In the genomic region with DNA sequence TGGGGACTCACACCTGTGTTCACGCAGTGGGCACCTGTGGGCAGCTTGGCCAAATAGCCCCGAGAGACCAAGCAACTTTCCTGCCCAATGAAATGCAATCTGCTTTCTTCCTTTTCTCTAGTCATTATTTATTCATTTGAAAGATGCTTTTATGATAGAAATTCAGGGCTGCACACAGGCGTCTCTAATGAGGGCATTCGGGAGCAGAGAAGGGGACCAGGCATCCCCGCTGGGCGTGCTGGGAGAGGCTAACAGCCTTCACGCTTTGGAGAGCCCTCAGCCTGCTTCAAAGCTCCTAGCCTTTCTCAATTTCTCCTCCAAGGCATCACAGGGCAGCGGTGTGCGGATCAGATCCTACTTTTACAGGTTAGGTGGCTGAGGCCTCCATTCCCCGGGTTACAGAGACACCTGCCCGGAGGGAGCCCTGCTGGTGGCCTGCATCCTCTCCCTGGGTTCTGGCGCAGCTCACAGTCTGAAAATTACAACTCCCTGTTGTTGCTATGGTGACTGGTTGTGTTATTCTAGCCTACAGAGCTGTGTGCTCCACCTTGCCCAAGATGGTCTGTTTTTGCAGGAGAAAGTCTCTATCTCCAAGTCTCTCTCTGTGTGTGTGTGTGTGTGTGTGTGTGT, we compare ENCODE assay signal across 12 cellular contexts. TPM values are rescaled to one million over a fixed set of nuclear protein-coding genes. Genes with fewer than 3 reads are reported as not detected.
DNase-seq lines count a peak whose midpoint lies in the region; ATAC-seq and TF ChIP-seq lines count a peak whose summit lies in the region.
"Had no signal": no experiment of that assay in that cellular context is flagged by ENCODE, and none has a peak within 500 bp of the region (broad histone marks: within the 10 kb centered on the region; RNA-seq: fewer than 3 reads in every experiment).

No MANE protein-coding gene starts in this region.

- H3K4me1 ChIP-seq in right atrium auricular region (peaks cover 0 to 69% of the 10 kb centered on the region in 2 donors), hepatocyte (ENCODE audit: insufficient read depth) (no peaks in the 10 kb centered on the region)

- no peak overlapping the region for H3K4me2 ChIP-seq in hepatocyte

- ATAC-seq in left cardiac atrium (no peak), HG03432 (IDR thresholded peaks at IDR 0.05; ENCODE audit: unreplicated experiment) (no peak)

- H3K36me3 ChIP-seq in right atrium auricular region: no peaks in the 10 kb centered on the region
- no peaks in the 10 kb centered on the region for H3K36me3 ChIP-seq in hepatocyte (replicated peaks; ENCODE audit: insufficient read depth, low read depth)

- intact Hi-C loops in left cardiac atrium (cut with DNase I): no loop called here

- peaks cover 28% of the 10 kb centered on the region for H3K9me3 Mint-ChIP-seq in glutamatergic neuron (ENCODE audit: unreplicated experiment)
- H3K9me3 Mint-ChIP-seq: T-cell had no signal

- H2AFZ ChIP-seq in hepatocyte: no peak overlapping the region

- DNase-seq in right atrium auricular region (ENCODE audit: low spot score): peak; percentile 56
- DNase-seq in left cardiac atrium: no peak
- DNase-seq in NCI-H748 (lab: John Stamatoyannopoulos, UW; ENCODE audit: unreplicated experiment): peak; percentile 85
- DNase-seq in glutamatergic neuron: no peak
- no peak for DNase-seq in NCI-H1048 (lab: John Stamatoyannopoulos, UW)
- no peak for DNase-seq in stimulated activated CD4-positive, alpha-beta T cell treated with anti-CD3 and anti-CD28 coated beads, Interleukin-12 subunit alpha, Interleukin-12 subunit beta, amount 100 ng/mL, for 4 hours
- no peak for DNase-seq in hepatocyte (ENCODE audit: low spot score)
- DNase-seq: NCI-H1694; stimulated activated naive CD4-positive, alpha-beta T cell treated with Interleukin-2 at 50 U/mL for 16 hours; T-cell had no signal

- no peaks in the 10 kb centered on the region for H3K27me3 ChIP-seq in right atrium auricular region
- peaks cover 24% of the 10 kb centered on the region for H3K27me3 ChIP-seq in hepatocyte

- no peaks in the 10 kb centered on the region for H3K36me3 Mint-ChIP-seq in glutamatergic neuron (ENCODE audit: unreplicated experiment)
- H3K36me3 Mint-ChIP-seq: T-cell had no signal

- H3K9me3 ChIP-seq in right atrium auricular region (no peaks in the 10 kb centered on the region), hepatocyte (ENCODE audit: low read depth) (no peaks in the 10 kb centered on the region)

- peak overlapping the region; percentile 83 for H3K4me3 Mint-ChIP-seq in glutamatergic neuron (ENCODE audit: unreplicated experiment)
- H3K4me3 Mint-ChIP-seq: T-cell had no signal

- H3K4me3 ChIP-seq in right atrium auricular region (no peak overlapping the region), hepatocyte (no peak overlapping the region)

- peaks cover 53% of the 10 kb centered on the region for H3K4me1 Mint-ChIP-seq in glutamatergic neuron (ENCODE audit: low read depth, unreplicated experiment)

- H3K27ac ChIP-seq in right atrium auricular region: no peak overlapping the region
- H3K27ac ChIP-seq in hepatocyte: no peak overlapping the region
- H3K27ac ChIP-seq: C4-2B had no signal

- H3K27ac Mint-ChIP-seq in glutamatergic neuron (ENCODE audit: unreplicated experiment): peak overlapping the region; percentile 99
- H3K27ac Mint-ChIP-seq: T-cell had no signal

- TF ChIP-seq CTCF in right atrium auricular region (IDR thresholded peaks at IDR 0.05): no peak
- TF ChIP-seq CTCF in glutamatergic neuron (IDR thresholded peaks at IDR 0.05; ENCODE audit: partially characterized antibody, unreplicated experiment): no peak
- TF ChIP-seq CTCF in hepatocyte (IDR thresholded peaks at IDR 0.05; ENCODE audit: poor library complexity): no peak

- no peaks in the 10 kb centered on the region for H4K20me1 ChIP-seq in hepatocyte (ENCODE audit: insufficient read depth, poor library complexity, severe bottlenecking)

- H3K27me3 Mint-ChIP-seq in glutamatergic neuron (ENCODE audit: unreplicated experiment): peaks cover 32% of the 10 kb centered on the region

- no peaks in the 10 kb centered on the region for H3K9me2 ChIP-seq in hepatocyte (replicated peaks; ENCODE audit: insufficient read depth)

- 90% methylated on average over 12 of the region's 12 CpGs for WGBS in hepatocyte (ENCODE audit: low lambda C conversion rate, missing lambda C conversion rate)

- H3K79me2 ChIP-seq in hepatocyte: no peaks in the 10 kb centered on the region

RNA-seq across cellular contexts. Expression of gene KLF13, which starts 21.8 kb away (rescaled TPM):
- total RNA-seq in right atrium auricular region (10 to 100 TPM; 52.8 to 54.6 TPM), left cardiac atrium (10 to 100 TPM; 34.5 to 69.9 TPM), glutamatergic neuron (ENCODE audit: unreplicated experiment) (141 TPM), hepatocyte (35.4 and 51.2 TPM in 2 replicates)
- 27.3 and 32.7 TPM in 2 replicates for polyA plus RNA-seq in hepatocyte

Comparison
In these comparisons a context has a peak if more than half of its experiments do, and no peak if none do; other contexts are left out.
1. DNase-seq: peak in right atrium auricular region (single experiment) and NCI-H748 (single experiment); none in left cardiac atrium (single experiment), glutamatergic neuron (single experiment), NCI-H1048 (single experiment), stimulated activated CD4-positive, alpha-beta T cell treated with anti-CD3 and anti-CD28 coated beads, Interleukin-12 subunit alpha, Interleukin-12 subunit beta, amount 100 ng/mL, for 4 hours (single experiment) and hepatocyte (single experiment).